ENCODE assay signal across 8 cellular contexts in genomic region chr12:115916910-115917668, GRCh38.
DNase-seq lines count a peak whose midpoint lies in the region; ATAC-seq and TF ChIP-seq lines count a peak whose summit lies in the region.

No MANE protein-coding gene starts in this region.

- H3K9me3 ChIP-seq in IMR-90 (ENCODE audit: control insufficient read depth, insufficient read depth, low read length) (0 out of 2 replicates have a peak, but pooled peaks cover 1% of the 10 kb centered on the region), iPS-15b (ENCODE audit: control insufficient read depth, insufficient read depth, low read length) (no peaks in the 10 kb centered on the region), spleen (peaks cover 0 to 4% (median 0%) of the 10 kb centered on the region in 8 donors)

- in situ Hi-C loops in IMR-90 (cut with MboI; ENCODE audit: low sequenced_read_pairs) (loop anchor here (5.0 to 10.0 kb wide), 3 partner anchors 1255 to 1932 kb away; no protein-coding TSS in a partner anchor), astrocyte of the cerebellum (cut with HindIII; ENCODE audit: low sequenced_read_pairs) (no loop called here)

- no peak overlapping the region for H2BK120ac ChIP-seq in IMR-90 (ENCODE audit: low read depth, low read length)

- H2AK5ac ChIP-seq in IMR-90 (ENCODE audit: low read depth, low read length) = no peak overlapping the region

- whole genome bisulfite sequencing in IMR-90 (ENCODE audit: extremely low coverage in 2 of 2, insufficient read length in 1 of 2), 2 experiments = 13% methylated on average over 28 of the region's 57 CpGs; no CpG with 5 or more reads in 1 of the 2 experiments
- WGBS in spleen, 5 donors = 4 to 19% (median 10%) methylated on average over 30 to 57 of the region's 57 CpGs

- no peak overlapping the region for H2BK15ac ChIP-seq in IMR-90 (ENCODE audit: low read depth, low read length)

- POLR2A ChIA-PET in AG04449 (lab: Yijun Ruan, JAX) = no interaction called here
- POLR2A ChIA-PET in IMR-90 (lab: Charles Lee; ENCODE audit: unreplicated experiment) = no interaction called here

- no peak overlapping the region for H3K4me2 ChIP-seq in IMR-90 (ENCODE audit: low read depth, low read length)

- H4K20me1 ChIP-seq in IMR-90 (ENCODE audit: insufficient read depth, low read length) = no peaks in the 10 kb centered on the region

- no peak overlapping the region for H3K4ac ChIP-seq in IMR-90 (ENCODE audit: low read depth, low read length)

- no peak overlapping the region for H4K5ac ChIP-seq in IMR-90 (ENCODE audit: low read depth, low read length)

- no TSS peak for BruUV-seq in IMR-90 (replicated peaks; lab: Mats Ljungman, UMichigan)

- H3K56ac ChIP-seq in IMR-90 (ENCODE audit: extremely low read depth, insufficient read depth, low read length) = no peak overlapping the region

- H3K9ac ChIP-seq in IMR-90 (ENCODE audit: low read depth, low read length) (no peak overlapping the region), iPS-15b (ENCODE audit: low read depth, low read length) (peak overlapping the region; percentile 12)

- peak; percentile 88 for TF ChIP-seq RAD21 in IMR-90 (IDR thresholded peaks at IDR 0.05; ENCODE audit: low read length)

- no peaks in the 10 kb centered on the region for H3K9me1 ChIP-seq in IMR-90 (ENCODE audit: insufficient read depth, low read length)

- TF ChIP-seq CTCF in AG04449 (IDR thresholded peaks at IDR 0.05; ENCODE audit: insufficient read depth, low read length, missing control alignments) = peak; percentile 92
- peak; percentile 83 for TF ChIP-seq CTCF in IMR-90 (conservative IDR thresholded peaks at IDR 0.05; ENCODE audit: low read depth, low read length)
- TF ChIP-seq CTCF in astrocyte of the cerebellum (IDR thresholded peaks at IDR 0.05; ENCODE audit: low read depth, low read length, missing control alignments) = peak; percentile 85
- peak; percentile 83 to 97 (median 92) for TF ChIP-seq CTCF in spleen (IDR thresholded peaks at IDR 0.05 in 8 of 11, conservative IDR thresholded peaks at IDR 0.05 in 3 of 11)

- intact Hi-C loops in IMR-90 (cut with micrococcal nuclease) = loop anchor here (1.0 to 5.0 kb wide), 4 partner anchors 165 to 1936 kb away; no protein-coding TSS in a partner anchor
- intact Hi-C loops in spleen (cut with DNase I; ENCODE audit: low total_unique reads) = loop anchor here (2.0 kb wide), 1 partner anchor 1260 kb away; no protein-coding TSS in a partner anchor

- ATAC-seq in GM18867 (IDR thresholded peaks at IDR 0.05; ENCODE audit: unreplicated experiment) (peak; percentile 81), IMR-90 (ENCODE audit: low read depth) (peak; percentile 78), HG03439 (IDR thresholded peaks at IDR 0.05; ENCODE audit: unreplicated experiment) (no peak)

- CTCF ChIA-PET in AG04449 (lab: Yijun Ruan, JAX) = interaction anchor here (0.6 to 7.1 kb wide), 47 partner anchors 8 to 1950 kb away, joined by 3 to 98 read pairs (median 4); no protein-coding TSS in a partner anchor
- CTCF ChIA-PET in IMR-90 (lab: Yijun Ruan, JAX) = interaction anchor here (0.6 to 1.5 kb wide), 9 partner anchors 8 to 1293 kb away, joined by 3 to 11 read pairs (median 3); no protein-coding TSS in a partner anchor

- no peak overlapping the region for H4K8ac ChIP-seq in IMR-90 (ENCODE audit: low read depth in 2 of 2, low read length in 2 of 2)

- H3K14ac ChIP-seq in IMR-90 (replicated peaks; ENCODE audit: low read depth, low read length) = no peak overlapping the region

- dilution Hi-C loops in IMR-90 (cut with HindIII; ENCODE audit: low sequenced_read_pairs, unreplicated experiment) = no loop called here

- H3K18ac ChIP-seq in IMR-90 (ENCODE audit: low read depth, low read length) = no peak overlapping the region

- no peak overlapping the region for H3K4me3 ChIP-seq in AG04449 (ENCODE audit: low read depth, low read length)
- no peak overlapping the region for H3K4me3 ChIP-seq in IMR-90 (ENCODE audit: insufficient read depth, low read depth, low read length)
- H3K4me3 ChIP-seq in astrocyte of the cerebellum (ENCODE audit: low read depth, low read length) = no peak overlapping the region
- peak overlapping the region; percentile 56 for H3K4me3 ChIP-seq in iPS-15b (ENCODE audit: low read depth, low read length)
- H3K4me3 ChIP-seq in spleen = peak overlapping the region in 2 of 8 donors; percentile 11 to 49

- no peak for TF ChIP-seq POLR2A in IMR-90 (IDR thresholded peaks at IDR 0.05; ENCODE audit: low read depth, low read length)
- TF ChIP-seq POLR2A in spleen (IDR thresholded peaks at IDR 0.05) = no peak

- no peak overlapping the region for H3K23ac ChIP-seq in IMR-90 (ENCODE audit: low read depth, low read length)

- H3K79me1 ChIP-seq in IMR-90 (ENCODE audit: low read depth in 1 of 2, low read length in 2 of 2) = no peaks in the 10 kb centered on the region

- H2BK5ac ChIP-seq in IMR-90 (ENCODE audit: low read depth, low read length, poor library complexity, severe bottlenecking) = no peak overlapping the region

- H2AFZ ChIP-seq in IMR-90 (replicated peaks; ENCODE audit: low read length, poor library complexity) = peak overlapping the region; percentile 19

- no peak overlapping the region for H2AK9ac ChIP-seq in IMR-90 (replicated peaks; ENCODE audit: low read depth, low read length, poor library complexity)

- H2BK20ac ChIP-seq in IMR-90 (ENCODE audit: low read depth, low read length) = no peak overlapping the region

- H3K4me1 ChIP-seq in IMR-90 (ENCODE audit: control insufficient read depth, insufficient read depth, low read length) = peaks cover 3% of the 10 kb centered on the region
- no peaks in the 10 kb centered on the region for H3K4me1 ChIP-seq in iPS-15b (ENCODE audit: control insufficient read depth, insufficient read depth, low read length)
- H3K4me1 ChIP-seq in spleen = peaks cover 4 to 9% (median 5%) of the 10 kb centered on the region in 6 donors

- H4K91ac ChIP-seq in IMR-90 (ENCODE audit: insufficient read depth, low read depth, low read length) = no peak overlapping the region

- DNase-seq in AG04449 (ENCODE audit: low read depth, low spot score) = no peak
- DNase-seq in IMR-90 = no peak
- peak; percentile 18 to 63 (median 60) for DNase-seq in T-helper 2 cell
- no peak for DNase-seq in astrocyte of the cerebellum (ENCODE audit: low read depth)
- peak; percentile 91 for DNase-seq in spleen

- H3K27ac ChIP-seq in IMR-90 (ENCODE audit: insufficient read depth, low read length) (no peak overlapping the region), spleen (no peak overlapping the region)

- H3K27me3 ChIP-seq in IMR-90 (ENCODE audit: control insufficient read depth, insufficient read depth, low read length) (peaks cover 28% of the 10 kb centered on the region), iPS-15b (ENCODE audit: control insufficient read depth, insufficient read depth, low read length) (peaks cover 15% of the 10 kb centered on the region), spleen (replicated peaks in 1 of 7) (peaks cover 3 to 72% (median 15%) of the 10 kb centered on the region in 7 donors)

- no peaks in the 10 kb centered on the region for H3K36me3 ChIP-seq in IMR-90 (ENCODE audit: control insufficient read depth, insufficient read depth, low read length)
- H3K36me3 ChIP-seq in iPS-15b (ENCODE audit: control insufficient read depth, insufficient read depth, low read length) = no peaks in the 10 kb centered on the region
- no peaks in the 10 kb centered on the region for H3K36me3 ChIP-seq in spleen

TF ChIP-seq in IMR-90, 13 proteins besides CTCF, POLR2A, EP300 and RAD21:
- TF ChIP-seq FOS (IDR thresholded peaks at IDR 0.05; ENCODE audit: low read depth, low read length) = no peak
- TF ChIP-seq MXI1 (IDR thresholded peaks at IDR 0.05; ENCODE audit: borderline replicate concordance, low read depth, low read length) = no peak
- no peak for TF ChIP-seq RCOR1 (IDR thresholded peaks at IDR 0.05; ENCODE audit: insufficient replicate concordance, low read length)
- TF ChIP-seq CEBPB (IDR thresholded peaks at IDR 0.05; ENCODE audit: low read depth, low read length) = no peak
- TF ChIP-seq MAZ (IDR thresholded peaks at IDR 0.05; ENCODE audit: borderline replicate concordance, low read depth, low read length) = peak; percentile 17; the same call in 1 of the 2 replicates
- no peak for TF ChIP-seq CHD1 (IDR thresholded peaks at IDR 0.05; ENCODE audit: low read depth, low read length)
- TF ChIP-seq NFE2L2 (IDR thresholded peaks at IDR 0.05; ENCODE audit: low read depth, low read length) = no peak
- TF ChIP-seq SMC3 (IDR thresholded peaks at IDR 0.05; ENCODE audit: low read depth, low read length) = peak; percentile 78
- no peak for TF ChIP-seq BHLHE40 (IDR thresholded peaks at IDR 0.05; ENCODE audit: low read depth, low read length)
- TF ChIP-seq MAFK (IDR thresholded peaks at IDR 0.05; ENCODE audit: low read depth, low read length) = no peak
- no peak for TF ChIP-seq ELK1 (IDR thresholded peaks at IDR 0.05; ENCODE audit: borderline replicate concordance, low read depth, low read length)
- TF ChIP-seq, protein P1, sequence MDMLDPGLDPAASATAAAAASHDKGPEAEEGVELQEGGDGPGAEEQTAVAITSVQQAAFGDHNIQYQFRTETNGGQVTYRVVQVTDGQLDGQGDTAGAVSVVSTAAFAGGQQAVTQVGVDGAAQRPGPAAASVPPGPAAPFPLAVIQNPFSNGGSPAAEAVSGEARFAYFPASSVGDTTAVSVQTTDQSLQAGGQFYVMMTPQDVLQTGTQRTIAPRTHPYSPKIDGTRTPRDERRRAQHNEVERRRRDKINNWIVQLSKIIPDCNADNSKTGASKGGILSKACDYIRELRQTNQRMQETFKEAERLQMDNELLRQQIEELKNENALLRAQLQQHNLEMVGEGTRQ (IDR thresholded peaks at IDR 0.05; ENCODE audit: low read depth, low read length) = no peak

Comparison
In these comparisons a context has a peak if more than half of its experiments do, and no peak if none do; other contexts are left out.
1. DNase-seq: peak in T-helper 2 cell (5 of 5) and spleen (single experiment); none in AG04449 (single experiment), IMR-90 (single experiment) and astrocyte of the cerebellum (single experiment).
2. Peak in every context shown above with its lines, with median percentiles within 50 percentile points of each other: CTCF ChIP-seq.